Comparison of ENCODE assay signal across 8 cellular contexts in genomic region chr7:151233111-151233701, GRCh38. TPM values are rescaled to one million over a fixed set of nuclear protein-coding genes. Genes with fewer than 3 reads are reported as not detected.
DNase-seq lines count a peak whose midpoint lies in the region; ATAC-seq and TF ChIP-seq lines count a peak whose summit lies in the region.

No MANE protein-coding gene starts in this region.

- peak overlapping the region; percentile 88 for H3K27ac ChIP-seq in psoas muscle
- peak overlapping the region; percentile 20 to 62 for H3K27ac ChIP-seq in aorta (ENCODE audit: low read depth in 1 of 2, low read length in 2 of 2)

- H3K9me3 ChIP-seq in psoas muscle (no peaks in the 10 kb centered on the region), aorta (ENCODE audit: control insufficient read depth, low read length) (no peaks in the 10 kb centered on the region)

- H3K27me3 Mint-ChIP-seq in glutamatergic neuron (ENCODE audit: unreplicated experiment), result peaks cover 3% of the 10 kb centered on the region

- no peaks in the 10 kb centered on the region for H3K36me3 Mint-ChIP-seq in glutamatergic neuron (ENCODE audit: unreplicated experiment)

- H3K36me3 ChIP-seq in psoas muscle (ENCODE audit: insufficient read depth in 1 of 2, low read depth in 1 of 2), result peaks cover 7 to 36% of the 10 kb centered on the region in 2 donors
- peaks cover 0 to 3% of the 10 kb centered on the region in 2 donors for H3K36me3 ChIP-seq in aorta (ENCODE audit: control insufficient read depth in 1 of 2, insufficient read depth in 2 of 2, low read length in 1 of 2)

- H3K9me3 Mint-ChIP-seq in glutamatergic neuron (ENCODE audit: unreplicated experiment), result peaks cover 13% of the 10 kb centered on the region

- ATAC-seq in GM18505 (IDR thresholded peaks at IDR 0.05; ENCODE audit: unreplicated experiment) (peak; percentile 31), HG03103 (IDR thresholded peaks at IDR 0.05; ENCODE audit: low read depth, unreplicated experiment) (peak; percentile 10), psoas muscle (peak; percentile 46 to 58 (median 54)), aorta (ENCODE audit: low FRiP score) (peak; percentile 66)

- peak overlapping the region; percentile 92 for H3K4me3 ChIP-seq in psoas muscle
- H3K4me3 ChIP-seq in aorta (ENCODE audit: low read length in 2 of 2), result peak overlapping the region; percentile 90 to 92

- intact Hi-C loops in psoas muscle (cut with DNase I), result no loop called here
- intact Hi-C loops in aorta (cut with DNase I), result no loop called here

- peak overlapping the region; percentile 98 for H3K4me3 Mint-ChIP-seq in glutamatergic neuron (ENCODE audit: unreplicated experiment)

- peak overlapping the region; percentile 97 for H3K27ac Mint-ChIP-seq in glutamatergic neuron (ENCODE audit: unreplicated experiment)

- peaks cover 30% of the 10 kb centered on the region for H3K4me1 ChIP-seq in psoas muscle
- H3K4me1 ChIP-seq in aorta (ENCODE audit: control insufficient read depth in 1 of 2, insufficient read depth in 2 of 2, low read length in 2 of 2), result no peaks in the 10 kb centered on the region

- TF ChIP-seq CTCF in glutamatergic neuron (IDR thresholded peaks at IDR 0.05; ENCODE audit: partially characterized antibody, unreplicated experiment) (no peak), psoas muscle (IDR thresholded peaks at IDR 0.05) (no peak)

- peaks cover 12% of the 10 kb centered on the region for H3K4me1 Mint-ChIP-seq in glutamatergic neuron (ENCODE audit: low read depth, unreplicated experiment)

- WGBS in psoas muscle, 3 donors, result 17 to 22% (median 20%) methylated on average over 21 of the region's 21 CpGs
- WGBS in aorta, 2 donors, result 3 to 4% methylated on average over 21 of the region's 21 CpGs

- peak; percentile 50 for DNase-seq in RPMI8226
- DNase-seq in activated naive CD4-positive, alpha-beta T cell (lab: John Stamatoyannopoulos, UW), result peak; percentile 29 to 44 (median 37)
- DNase-seq in glutamatergic neuron, result peak; percentile 44
- peak; percentile 59 to 65 for DNase-seq in psoas muscle
- peak; percentile 77 to 87 for DNase-seq in aorta
- no peak for DNase-seq in foreskin melanocyte

- H3K27me3 ChIP-seq in psoas muscle (ENCODE audit: insufficient read depth in 3 of 3, low read length in 2 of 3) (no peaks in the 10 kb centered on the region), aorta (ENCODE audit: control insufficient read depth in 1 of 2, insufficient read depth in 2 of 2, low read length in 1 of 2) (no peaks in the 10 kb centered on the region)

- peak; percentile 26 for TF ChIP-seq POLR2A in GM18505 (IDR thresholded peaks at IDR 0.05; ENCODE audit: borderline replicate concordance, extremely low read depth, insufficient read depth, insufficient read length)

RNA-seq across cellular contexts. Expression of gene CHPF2, which starts 0.9 kb away (rescaled TPM):
- total RNA-seq in glutamatergic neuron (ENCODE audit: unreplicated experiment) (38.1 TPM), psoas muscle (10 to 100 TPM in 3 of 4 donors, 1 to 10 TPM in 1; 8.8 to 19.8 (median 11.4) TPM), aorta (10 to 100 TPM; 49.1 to 51.6 TPM)
- polyA plus RNA-seq in psoas muscle (10 to 100 TPM in 1 of 3 donors, 1 to 10 TPM in 2; 5.3 to 19.2 (median 8.0) TPM), aorta (10 to 100 TPM in 1 of 2 donors, 1 to 10 TPM in 1; 7.8 to 53.5 TPM)

RNA-seq across cellular contexts. Expression of gene ABCF2, which starts 6.2 kb away (rescaled TPM):
- total RNA-seq in glutamatergic neuron (ENCODE audit: unreplicated experiment) (39.1 TPM), psoas muscle (10 to 100 TPM; 35.7 to 66.7 (median 57.5) TPM), aorta (10 to 100 TPM; 15.8 to 25.8 TPM)
- polyA plus RNA-seq in psoas muscle (10 to 100 TPM; 49.8 to 94.0 (median 66.3) TPM), aorta (10 to 100 TPM; 14.3 to 15.9 TPM)

RNA-seq across cellular contexts. Expression of gene SMARCD3, which starts 15.3 kb away (rescaled TPM):
- total RNA-seq in glutamatergic neuron (ENCODE audit: unreplicated experiment) (5.1 TPM), psoas muscle (100 to 1,000 TPM in 3 of 4 donors, 10 to 100 TPM in 1; 92.5 to 138 (median 108) TPM), aorta (10 to 100 TPM; 52.4 to 84.4 TPM)
- polyA plus RNA-seq in psoas muscle (10 to 100 TPM; 38.3 to 75.8 (median 58.5) TPM), aorta (100 to 1,000 TPM in 1 of 2 donors, 10 to 100 TPM in 1; 48.5 to 182 TPM)

RNA-seq across cellular contexts. Expression of gene H2BK1, which starts 22.9 kb away (rescaled TPM):
- total RNA-seq in glutamatergic neuron (ENCODE audit: unreplicated experiment) (not detected), psoas muscle (under 1 TPM in 1 of 4 donors, not detected in 3; 0.83 TPM), aorta (1 to 10 TPM in 1 of 2 donors, not detected in 1; 2.2 TPM)
- polyA plus RNA-seq in psoas muscle (not detected), aorta (not detected)

RNA-seq across cellular contexts. Expression of gene ASB10, which starts 46.2 kb away (rescaled TPM):
- total RNA-seq in glutamatergic neuron (ENCODE audit: unreplicated experiment) (not detected), psoas muscle (10 to 100 TPM in 3 of 4 donors, 1 to 10 TPM in 1; 9.7 to 29.6 (median 23.0) TPM), aorta (not detected)
- polyA plus RNA-seq in psoas muscle (10 to 100 TPM in 2 of 3 donors, 1 to 10 TPM in 1; 3.8 to 25.2 (median 22.5) TPM), aorta (not detected)

Comparison
In these comparisons a context has a peak if more than half of its experiments do, and no peak if none do; other contexts are left out.
1. ATAC-seq: peak in every context shown above with its lines; median percentile 66 in aorta; 54 in psoas muscle; 31 in GM18505; 10 in HG03103.